21 cellular contexts compared by ENCODE assay signal in genomic region chr7:10720042-10720441, GRCh38.
"Had no signal": no experiment of that assay in that cellular context is flagged by ENCODE, and none has a peak within 500 bp of the region (broad histone marks: within the 10 kb centered on the region; RNA-seq: fewer than 3 reads in every experiment).

No MANE protein-coding gene starts in this region.

- ATAC-seq: activated naive CD8-positive, alpha-beta T cell treated with anti-CD3 and anti-CD28 coated beads, Interleukin-2, amount 50 U/mL, for 24 hours; stimulated activated memory B cell treated with anti-CD40 and anti-IgM and Interleukin-4, amounts not matched to agents 10 μg/mL and 1 μg/mL and 100 μg/mL, for 72 hours had no signal

- H3K27ac ChIP-seq: ascending aorta, colonic mucosa, spleen, testis, VCaP had no signal

- DNase-seq: activated CD4-positive, alpha-beta T cell treated with anti-CD3 and anti-CD28 coated beads for 1 hour; activated CD8-positive, alpha-beta memory T cell treated with anti-CD3 and anti-CD28 coated beads for 24 hours; activated CD8-positive, alpha-beta memory T cell treated with anti-CD3 and anti-CD28 coated beads, Interleukin-2, amount 50 U/mL, for 48 hours; activated effector memory CD4-positive, alpha-beta T cell treated with Interleukin-2 at 50 U/mL for 16 hours; activated naive CD4-positive, alpha-beta T cell treated with anti-CD3 and anti-CD28 coated beads, Interleukin-2, amount 10 ng/mL, durations not matched to agents 7 days and 5 days; activated naive CD8-positive, alpha-beta T cell treated with anti-CD3 and anti-CD28 coated beads, Interleukin-2, amount 50 U/mL, for 24 hours; activated T-cell treated with anti-CD3 and anti-CD28 coated beads, Interleukin-2, amount 50 U/mL, for 48 hours; colonic mucosa; erythroblast; foreskin melanocyte; glutamatergic neuron; hippocampal formation; nephron progenitor cell; retina; spleen; stimulated activated CD4-positive, alpha-beta T cell treated with anti-CD3 and anti-CD28 coated beads, Interleukin-4, amount 100 ng/mL, for 4 hours; testis had no signal

- H3K4me1 ChIP-seq: ascending aorta, colonic mucosa, spleen, testis had no signal

- H3K27me3 ChIP-seq: ascending aorta, colonic mucosa, spleen, testis had no signal

- H3K9me3 ChIP-seq: ascending aorta, colonic mucosa, spleen, testis had no signal

- H3K4me3 ChIP-seq: ascending aorta, colonic mucosa, lung, spleen, testis had no signal

- H3K36me3 ChIP-seq: ascending aorta, colonic mucosa, spleen had no signal
